ENCODE assay signal across 1 cellular context in genomic region chr19:58044886-58045285, GRCh38.
TF ChIP-seq lines count a peak whose summit lies in the region.

No MANE protein-coding gene starts in this region.

TF ChIP-seq in H1, 55 proteins besides CTCF, POLR2A, EP300 and RAD21:
- TF ChIP-seq BACH1 (IDR thresholded peaks at IDR 0.05; ENCODE audit: low read length): no peak
